8 cellular contexts compared by ENCODE assay signal in the genomic region with DNA sequence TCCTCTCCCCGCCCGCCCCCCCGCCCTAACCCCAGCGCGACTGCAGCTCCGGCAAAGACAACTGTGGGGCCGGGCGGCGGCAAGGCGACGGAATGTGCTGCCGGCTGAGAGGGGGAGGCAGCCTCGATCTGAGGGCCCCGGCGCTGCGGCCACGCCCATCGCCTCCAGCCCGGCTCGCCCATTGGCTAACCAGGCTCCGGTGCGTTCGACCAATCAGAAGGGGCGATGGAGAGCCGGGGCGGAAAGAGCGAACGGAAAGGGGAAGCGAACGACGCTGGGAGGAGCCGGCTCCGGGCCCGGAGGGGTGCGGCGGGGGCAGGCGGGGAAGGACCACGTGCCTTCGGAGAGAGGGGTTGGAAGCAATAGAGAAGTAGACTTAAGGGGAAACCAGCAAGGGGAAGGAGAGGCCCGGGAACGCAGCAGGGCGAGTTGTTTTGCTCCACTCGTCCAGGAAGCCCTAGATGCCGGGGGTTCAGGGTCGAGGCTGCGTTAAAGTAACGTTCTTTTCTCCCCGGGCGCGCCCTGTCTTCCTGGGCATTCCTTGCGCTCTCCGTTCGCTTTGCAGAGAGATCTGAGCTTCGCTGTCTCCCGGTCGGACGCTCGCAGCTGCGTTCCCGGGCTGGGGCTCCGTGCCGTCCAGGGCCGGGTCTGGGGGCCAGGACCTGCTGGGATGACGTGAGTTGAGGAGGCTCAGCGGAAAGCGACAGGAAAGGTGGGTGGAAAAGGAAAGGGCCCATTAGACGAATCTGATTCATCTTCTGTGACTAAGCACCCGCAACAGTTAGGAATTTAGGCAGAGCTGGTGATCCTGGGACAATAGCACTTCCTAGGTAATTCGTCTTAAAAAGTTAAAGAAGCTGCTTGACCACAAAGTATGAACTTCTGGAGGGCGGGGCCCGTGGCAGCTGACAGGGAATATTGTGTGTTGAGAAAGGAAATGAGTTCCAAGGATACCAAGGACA. TPM values are rescaled to one million over a fixed set of nuclear protein-coding genes. Genes with fewer than 3 reads are reported as not detected.
DNase-seq lines count a peak whose midpoint lies in the region; ATAC-seq and TF ChIP-seq lines count a peak whose summit lies in the region.

A gene with protein sequence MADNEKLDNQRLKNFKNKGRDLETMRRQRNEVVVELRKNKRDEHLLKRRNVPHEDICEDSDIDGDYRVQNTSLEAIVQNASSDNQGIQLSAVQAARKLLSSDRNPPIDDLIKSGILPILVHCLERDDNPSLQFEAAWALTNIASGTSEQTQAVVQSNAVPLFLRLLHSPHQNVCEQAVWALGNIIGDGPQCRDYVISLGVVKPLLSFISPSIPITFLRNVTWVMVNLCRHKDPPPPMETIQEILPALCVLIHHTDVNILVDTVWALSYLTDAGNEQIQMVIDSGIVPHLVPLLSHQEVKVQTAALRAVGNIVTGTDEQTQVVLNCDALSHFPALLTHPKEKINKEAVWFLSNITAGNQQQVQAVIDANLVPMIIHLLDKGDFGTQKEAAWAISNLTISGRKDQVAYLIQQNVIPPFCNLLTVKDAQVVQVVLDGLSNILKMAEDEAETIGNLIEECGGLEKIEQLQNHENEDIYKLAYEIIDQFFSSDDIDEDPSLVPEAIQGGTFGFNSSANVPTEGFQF (minus strand): TSS at position 130 of the 962 bp plus-strand sequence. CDS start 289 bp downstream, outside the sequence.

- DNase-seq in CD1c-positive myeloid dendritic cell (ENCODE audit: extremely low spot score) (peak; percentile 99), NCI-H82 treated with DMSO at 0.1 percent for 48 hours (lab: John Stamatoyannopoulos, UW; ENCODE audit: unreplicated experiment) (peak; percentile 95), dorsolateral prefrontal cortex (peak; percentile 92 to 98 (median 96)), right lobe of liver (peak; percentile 98 to 99 (median 98))
- DNase-seq in activated CD4-positive, alpha-beta memory T cell treated with anti-CD3 and anti-CD28 coated beads for 36 hours: peak; percentile 97
- peak; percentile 95 to 97 for DNase-seq in stimulated activated CD4-positive, alpha-beta T cell treated with anti-CD3 and anti-CD28 coated beads, Interleukin-4, amount 100 ng/mL, for 4 hours

- H3K27me3 ChIP-seq in dorsolateral prefrontal cortex (no peaks in the 10 kb centered on the region), right lobe of liver (no peaks in the 10 kb centered on the region)

- ATAC-seq in GM19438 (IDR thresholded peaks at IDR 0.05; ENCODE audit: low read depth, unreplicated experiment): peak; percentile 87
- ATAC-seq in HG03575 (IDR thresholded peaks at IDR 0.05; ENCODE audit: extremely low read depth, insufficient number of reproducible peaks, low FRiP score, unreplicated experiment): peak; percentile 85
- peak; percentile 93 to 96 (median 94) for ATAC-seq in right lobe of liver

- TF ChIP-seq POLR2A in right lobe of liver (IDR thresholded peaks at IDR 0.05): peak; percentile 90

- H3K4me1 ChIP-seq in right lobe of liver: peaks cover 0 to 34% (median 2%) of the 10 kb centered on the region in 4 donors

- 0% methylated on average over 27 of the region's 71 CpGs for WGBS in right lobe of liver (ENCODE audit: insufficient coverage, low coverage, low lambda C conversion rate, missing lambda C conversion rate)

- H3K9me3 ChIP-seq in right lobe of liver: no peaks in the 10 kb centered on the region

- H3K4me3 Mint-ChIP-seq in activated CD4-positive, alpha-beta memory T cell treated with anti-CD3 and anti-CD28 coated beads for 36 hours: peak within 1 kb of the TSS; percentile 93

- TF ChIP-seq CTCF in dorsolateral prefrontal cortex (IDR thresholded peaks at IDR 0.05 in 54 of 56, conservative IDR thresholded peaks at IDR 0.05 in 2 of 56; ENCODE audit: low read depth in 1 of 56, partially characterized antibody in 56 of 56): peak in 14 of 56 donors; percentile 3 to 38 (median 20)
- TF ChIP-seq CTCF in right lobe of liver (IDR thresholded peaks at IDR 0.05): no peak

- peak within 1 kb of the TSS; percentile 66 to 98 (median 90) for H3K27ac ChIP-seq in dorsolateral prefrontal cortex
- H3K27ac ChIP-seq in right lobe of liver: peak within 1 kb of the TSS; percentile 88 to 96 (median 90)

- H3K4me3 ChIP-seq in dorsolateral prefrontal cortex (peak within 1 kb of the TSS; percentile 68 to 96 (median 85)), right lobe of liver (peak within 1 kb of the TSS; percentile 75 to 76 (median 75))

- CTCF ChIA-PET in activated CD4-positive, alpha-beta memory T cell treated with anti-CD3 and anti-CD28 coated beads for 36 hours (lab: Charles Lee): no interaction called here

- H3K27ac Mint-ChIP-seq in activated CD4-positive, alpha-beta memory T cell treated with anti-CD3 and anti-CD28 coated beads for 36 hours: peak within 1 kb of the TSS; percentile 97

- POLR2A ChIA-PET in activated CD4-positive, alpha-beta memory T cell treated with anti-CD3 and anti-CD28 coated beads for 36 hours (lab: Charles Lee): interaction anchor here (1.1 to 1.5 kb wide), 2 partner anchors 9 to 116 kb away, joined by 3 to 5 read pairs; partner anchors contain the start of gene TRIM59

- peaks cover 45% of the 10 kb centered on the region for H3K4me1 Mint-ChIP-seq in activated CD4-positive, alpha-beta memory T cell treated with anti-CD3 and anti-CD28 coated beads for 36 hours (ENCODE audit: low read depth)

- intact Hi-C loops in activated CD4-positive, alpha-beta memory T cell treated with anti-CD3 and anti-CD28 coated beads for 36 hours (cut with micrococcal nuclease): loop anchor here (1.0 to 10.0 kb wide), 6 partner anchors 116 to 1761 kb away; partner anchors contain the start of genes IFT80, MFSD1, NMD3 and SMC4
- intact Hi-C loops in dorsolateral prefrontal cortex (cut with DNase I): loop anchor here (2.0 to 10.0 kb wide), 3 partner anchors 161 to 189 kb away; partner anchors contain the start of genes IFT80 (in 1 of the 2) and SMC4 (in 1 of the 2)
- intact Hi-C loops in right lobe of liver (cut with DNase I): no loop called here

- peaks cover 5% of the 10 kb centered on the region for H3K9me3 Mint-ChIP-seq in activated CD4-positive, alpha-beta memory T cell treated with anti-CD3 and anti-CD28 coated beads for 36 hours

- no peaks in the 10 kb centered on the region for H3K36me3 ChIP-seq in right lobe of liver

- H3K36me3 Mint-ChIP-seq in activated CD4-positive, alpha-beta memory T cell treated with anti-CD3 and anti-CD28 coated beads for 36 hours: peaks cover 36% of the 10 kb centered on the region

- H3K27me3 Mint-ChIP-seq in activated CD4-positive, alpha-beta memory T cell treated with anti-CD3 and anti-CD28 coated beads for 36 hours: no peaks in the 10 kb centered on the region

RNA-seq across cellular contexts. Expression of the gene that starts here (rescaled TPM):
- total RNA-seq in activated CD4-positive, alpha-beta memory T cell treated with anti-CD3 and anti-CD28 coated beads for 36 hours: 10 to 100 TPM; 44.9 to 48.4 TPM
- 10 to 100 TPM; 39.4 to 90.3 (median 59.5) TPM for total RNA-seq in dorsolateral prefrontal cortex
- total RNA-seq in right lobe of liver: 10 to 100 TPM; 14.4 to 32.5 (median 18.9) TPM

Comparison
In these comparisons a context has a peak if more than half of its experiments do, and no peak if none do; other contexts are left out.
1. Peak in every context shown above with its lines: DNase-seq, ATAC-seq, H3K4me3 ChIP-seq and H3K27ac ChIP-seq.
2. intact Hi-C loops: an anchor here in activated CD4-positive, alpha-beta memory T cell treated with anti-CD3 and anti-CD28 coated beads for 36 hours (1.0 to 10.0 kb wide) and dorsolateral prefrontal cortex (2.0 to 10.0 kb wide); none called in right lobe of liver.